ENCODE assay signal across 19 cellular contexts in the genomic region with DNA sequence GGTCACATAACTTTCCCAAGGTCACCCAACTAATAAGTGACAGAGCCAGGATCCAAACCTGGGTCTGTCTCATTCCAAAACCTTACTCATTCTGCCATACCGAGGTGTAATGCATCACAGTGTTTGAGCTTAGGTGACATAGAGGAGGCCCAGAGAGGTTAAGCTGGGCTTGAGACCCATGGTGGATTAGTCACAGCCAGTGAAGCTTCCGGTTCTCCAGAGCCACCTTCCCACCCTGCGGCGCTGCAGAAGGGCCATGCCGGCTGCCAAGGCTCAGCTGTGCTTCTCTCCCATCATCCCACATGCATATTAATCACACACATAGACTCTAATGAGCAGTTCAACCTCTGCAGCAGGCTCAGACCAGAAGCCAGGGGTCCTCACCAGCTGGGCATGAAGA. TPM values are rescaled to one million over a fixed set of nuclear protein-coding genes. Genes with fewer than 3 reads are reported as not detected.
A peak's percentile ranks its signal among the peaks of the same experiment; 100 is the strongest.
DNase-seq lines count a peak whose midpoint lies in the region; ATAC-seq, FAIRE-seq and TF ChIP-seq lines count a peak whose summit lies in the region.
"Had no signal": no experiment of that assay in that cellular context is flagged by ENCODE, and none has a peak within 500 bp of the region (broad histone marks: within the 10 kb centered on the region; RNA-seq: fewer than 3 reads in every experiment).

No MANE protein-coding gene starts in this region.

- intact Hi-C loops in tibial artery (cut with DNase I; ENCODE audit: low total_unique reads): no loop called here

- H3K9ac ChIP-seq in trophoblast cell (ENCODE audit: low read length): no peak overlapping the region

- DNase-seq in ELR (ENCODE audit: low read depth) (peak; percentile 14), RPMI7951 (ENCODE audit: low read depth) (peak; percentile 51), trophoblast cell (no peak), H54 (ENCODE audit: insufficient read length, low spot score) (no peak), type B pancreatic cell (ENCODE audit: extremely low spot score, unreplicated experiment) (no peak), tibial artery (no peak)
- DNase-seq: activated CD4-positive, alpha-beta T cell treated with anti-CD3 and anti-CD28 coated beads, Interleukin-2, amount 50 U/mL, for 1 hour; Calu3; colonic mucosa; GF-D8; lower lobe of right lung; naive thymus-derived CD8-positive, alpha-beta T cell; NCI-H1048; PC-9 had no signal

- H3K23ac ChIP-seq in trophoblast cell (ENCODE audit: low read length): no peak overlapping the region

- H3K4me2 ChIP-seq in trophoblast cell (ENCODE audit: low read length): no peak overlapping the region
- H3K4me2 ChIP-seq: PC-9 had no signal

- WGBS in gastroesophageal sphincter (ENCODE audit: low coverage in 1 of 2), 2 donors: 24 to 27% methylated on average over 2 to 3 of the region's 5 CpGs
- WGBS in trophoblast cell (ENCODE audit: extremely low coverage, insufficient coverage, insufficient read length): no CpG with 5 or more reads among the region's 5 CpGs

- H2BK12ac ChIP-seq in trophoblast cell (ENCODE audit: low read length): no peak overlapping the region

- TF ChIP-seq CTCF in gastroesophageal sphincter (IDR thresholded peaks at IDR 0.05): no peak
- TF ChIP-seq CTCF in type B pancreatic cell (conservative IDR thresholded peaks at IDR 0.05): no peak
- TF ChIP-seq CTCF in tibial artery (IDR thresholded peaks at IDR 0.05): no peak

- no peak overlapping the region for H4K12ac ChIP-seq in trophoblast cell (ENCODE audit: low read depth, low read length)

- H4K8ac ChIP-seq in trophoblast cell (ENCODE audit: low read depth, low read length): no peak overlapping the region

- H2AFZ ChIP-seq in trophoblast cell (ENCODE audit: insufficient read depth, low read length, poor library complexity): no peak overlapping the region
- H2AFZ ChIP-seq: PC-9 had no signal

- no peak overlapping the region for H2BK120ac ChIP-seq in trophoblast cell (ENCODE audit: insufficient read depth, low read length, poor library complexity)

- H2AK5ac ChIP-seq in trophoblast cell (ENCODE audit: low read length): no peak overlapping the region

- TF ChIP-seq POLR2A in gastroesophageal sphincter (IDR thresholded peaks at IDR 0.05): no peak
- no peak for TF ChIP-seq POLR2A in H54 (IDR thresholded peaks at IDR 0.05; ENCODE audit: low read depth, low read length)

- peaks cover 2% of the 10 kb centered on the region for H3K79me2 ChIP-seq in trophoblast cell (ENCODE audit: control insufficient read depth, insufficient read depth, low read length, poor library complexity)

- peak; percentile 10 for ATAC-seq in gastroesophageal sphincter
- ATAC-seq in GM21737 (IDR thresholded peaks at IDR 0.05; ENCODE audit: unreplicated experiment): no peak
- ATAC-seq: naive thymus-derived CD8-positive, alpha-beta T cell had no signal

- no peaks in the 10 kb centered on the region for H3K9me3 Mint-ChIP-seq in type B pancreatic cell
- H3K9me3 Mint-ChIP-seq: IgD-negative memory B cell; naive thymus-derived CD8-positive, alpha-beta T cell had no signal

- peaks cover 4% of the 10 kb centered on the region for H3K79me1 ChIP-seq in trophoblast cell (ENCODE audit: low read length)

- H2BK5ac ChIP-seq in trophoblast cell (ENCODE audit: low read depth, low read length, poor library complexity): no peak overlapping the region

- no peak overlapping the region for H3K4me3 ChIP-seq in gastroesophageal sphincter
- no peak overlapping the region for H3K4me3 ChIP-seq in trophoblast cell (ENCODE audit: low read depth, low read length)
- no peak overlapping the region for H3K4me3 ChIP-seq in tibial artery
- H3K4me3 ChIP-seq: colonic mucosa, lower lobe of right lung, PC-9 had no signal

- H3K27me3 ChIP-seq in gastroesophageal sphincter (no peaks in the 10 kb centered on the region), trophoblast cell (ENCODE audit: insufficient read depth, low read length) (no peaks in the 10 kb centered on the region), tibial artery (no peaks in the 10 kb centered on the region)
- H3K27me3 ChIP-seq: colonic mucosa had no signal

- H3K14ac ChIP-seq in trophoblast cell (ENCODE audit: low read length): no peak overlapping the region

- H3K4me1 ChIP-seq in gastroesophageal sphincter: peaks cover 3 to 52% (median 25%) of the 10 kb centered on the region in 3 donors
- peaks cover 24 to 30% of the 10 kb centered on the region in 2 experiments for H3K4me1 ChIP-seq in trophoblast cell (ENCODE audit: control insufficient read depth in 1 of 2, insufficient read depth in 2 of 2, low read length in 2 of 2)
- peaks cover 0 to 29% (median 24%) of the 10 kb centered on the region in 4 donors for H3K4me1 ChIP-seq in tibial artery
- H3K4me1 ChIP-seq: colonic mucosa, lower lobe of right lung had no signal

- no peaks in the 10 kb centered on the region for H3K9me3 ChIP-seq in gastroesophageal sphincter
- no peaks in the 10 kb centered on the region for H3K9me3 ChIP-seq in trophoblast cell (ENCODE audit: insufficient read depth, low read depth, low read length)
- H3K9me3 ChIP-seq in tibial artery: no peaks in the 10 kb centered on the region
- H3K9me3 ChIP-seq: colonic mucosa, lower lobe of right lung had no signal

- FAIRE-seq in H54 (lab: Jason Lieb, UNC): no peak
- FAIRE-seq: endothelial cell of umbilical vein, GM12892 had no signal

- peak overlapping the region; percentile 2 for H3K18ac ChIP-seq in trophoblast cell (ENCODE audit: low read length)

- no peaks in the 10 kb centered on the region for H3K36me3 ChIP-seq in gastroesophageal sphincter
- H3K36me3 ChIP-seq in trophoblast cell (ENCODE audit: control insufficient read depth in 1 of 2, insufficient read depth in 2 of 2, low read length in 2 of 2): no peaks in the 10 kb centered on the region
- H3K36me3 ChIP-seq in tibial artery: no peaks in the 10 kb centered on the region
- H3K36me3 ChIP-seq: colonic mucosa, lower lobe of right lung had no signal

- H3K4ac ChIP-seq in trophoblast cell (ENCODE audit: low read depth, low read length): no peak overlapping the region

- peaks cover 43% of the 10 kb centered on the region for H3K4me1 Mint-ChIP-seq in type B pancreatic cell (ENCODE audit: unreplicated experiment)
- H3K4me1 Mint-ChIP-seq: naive thymus-derived CD8-positive, alpha-beta T cell had no signal

- no peaks in the 10 kb centered on the region for H3K36me3 Mint-ChIP-seq in type B pancreatic cell
- H3K36me3 Mint-ChIP-seq: naive thymus-derived CD8-positive, alpha-beta T cell had no signal

- no peak for TF ChIP-seq EP300 in gastroesophageal sphincter (IDR thresholded peaks at IDR 0.05)

- no peak overlapping the region for H4K91ac ChIP-seq in trophoblast cell (ENCODE audit: low read depth, low read length)

- H3K27ac Mint-ChIP-seq in type B pancreatic cell: no peak overlapping the region
- H3K27ac Mint-ChIP-seq: IgD-negative memory B cell had no signal

- no peaks in the 10 kb centered on the region for H3K27me3 Mint-ChIP-seq in type B pancreatic cell

- no peak overlapping the region for H3K4me3 Mint-ChIP-seq in type B pancreatic cell
- H3K4me3 Mint-ChIP-seq: IgD-negative memory B cell; naive thymus-derived CD8-positive, alpha-beta T cell had no signal

- H3K27ac ChIP-seq in gastroesophageal sphincter (peak overlapping the region in 3 of 4 donors; percentile 71 to 80 (median 78)), trophoblast cell (ENCODE audit: low read depth, low read length) (no peak overlapping the region), tibial artery (no peak overlapping the region)
- H3K27ac ChIP-seq: colonic mucosa, lower lobe of right lung, PC-9 had no signal

RNA-seq across cellular contexts. Expression of a gene that starts 42.2 kb away (rescaled TPM):
- not detected in 2 replicates for total RNA-seq in RPMI7951 (2014; rRNA removed; shearing (Covaris generic))
- total RNA-seq in gastroesophageal sphincter: 1 to 10 TPM in 3 of 4 donors, under 1 TPM in 1; 0.22 to 3.4 (median 1.2) TPM
- polyA plus RNA-seq in trophoblast cell (2013): 19.8 and 20.9 TPM in 2 replicates
- total RNA-seq in type B pancreatic cell (ENCODE audit: low replicate concordance): 4.7 and 23.8 TPM in 2 replicates
- total RNA-seq: Calu3; colonic mucosa; naive thymus-derived CD8-positive, alpha-beta T cell; PC-9 had no signal
- polyA plus RNA-seq: IgD-negative memory B cell; naive thymus-derived CD8-positive, alpha-beta T cell had no signal

Comparison
In these comparisons a context has a peak if more than half of its experiments do, and no peak if none do; other contexts are left out.
1. DNase-seq: peak in ELR (single experiment) and RPMI7951 (single experiment); none in trophoblast cell (0 of 2), H54 (single experiment), type B pancreatic cell (single experiment) and tibial artery (0 of 2).
2. H3K27ac ChIP-seq: peak in gastroesophageal sphincter (3 of 4); none in trophoblast cell (single experiment) and tibial artery (0 of 2).